In the genomic region with DNA sequence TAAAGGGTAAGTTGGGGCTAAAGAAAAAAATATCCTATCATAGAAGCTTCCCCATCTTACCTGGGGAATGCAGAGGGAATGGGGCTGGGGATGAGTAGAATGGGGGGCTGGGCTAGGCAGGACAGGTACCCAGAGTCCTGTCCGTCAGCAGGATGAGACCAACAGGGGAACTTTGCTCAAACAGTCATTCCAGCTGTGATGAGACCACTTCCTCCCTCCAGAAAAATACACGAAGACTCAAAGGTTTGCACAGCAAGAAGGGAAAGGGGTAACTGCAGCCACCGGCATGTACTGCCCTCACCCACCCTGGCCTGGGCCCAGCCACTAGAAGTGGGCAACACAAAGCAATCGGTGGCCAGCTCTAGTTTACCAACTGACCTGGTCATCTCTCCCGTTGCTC, we compare ENCODE assay signal across 17 cellular contexts. TPM values are rescaled to one million over a fixed set of nuclear protein-coding genes. Genes with fewer than 3 reads are reported as not detected.
DNase-seq lines count a peak whose midpoint lies in the region; ATAC-seq lines count a peak whose summit lies in the region.
"Had no signal": no experiment of that assay in that cellular context is flagged by ENCODE, and none has a peak within 500 bp of the region (broad histone marks: within the 10 kb centered on the region; RNA-seq: fewer than 3 reads in every experiment).

No MANE protein-coding gene starts in this region.

- H3K27me3 Mint-ChIP-seq in CD4-positive, alpha-beta memory T cell, result no peaks in the 10 kb centered on the region
- no peaks in the 10 kb centered on the region for H3K27me3 Mint-ChIP-seq in activated naive CD8-positive, alpha-beta T cell treated with anti-CD3 and anti-CD28 coated beads for 36 hours
- no peaks in the 10 kb centered on the region for H3K27me3 Mint-ChIP-seq in natural killer cell treated with Interleukin-12 subunit alpha and Interleukin-12 subunit beta and Interleukin-15 and Interleukin-18, amount 100 ng/mL, for 72 hours

- H3K36me3 ChIP-seq in BLaER1, result peaks cover 83% of the 10 kb centered on the region
- peaks cover 63% of the 10 kb centered on the region for H3K36me3 ChIP-seq in CD4-positive, alpha-beta memory T cell (ENCODE audit: insufficient read depth, low read length)
- H3K36me3 ChIP-seq: MG63, SJCRH30 had no signal

- intact Hi-C loops in CD4-positive, alpha-beta memory T cell (cut with micrococcal nuclease), result no loop called here

- no peak overlapping the region for H3K4me3 ChIP-seq in BLaER1
- no peak overlapping the region for H3K4me3 ChIP-seq in CD4-positive, alpha-beta memory T cell (ENCODE audit: low read length in 2 of 2)
- H3K4me3 ChIP-seq: lower lobe of right lung, MG63, SJCRH30, testis had no signal

- H3K9ac ChIP-seq in BLaER1, result no peak overlapping the region

- no peaks in the 10 kb centered on the region for H3K27me3 ChIP-seq in BLaER1
- no peaks in the 10 kb centered on the region for H3K27me3 ChIP-seq in CD4-positive, alpha-beta memory T cell (ENCODE audit: insufficient read depth, low read length)
- H3K27me3 ChIP-seq: MG63, SJCRH30, testis had no signal

- H3K4me1 ChIP-seq in BLaER1, result peaks cover 66% of the 10 kb centered on the region
- H3K4me1 ChIP-seq in CD4-positive, alpha-beta memory T cell (ENCODE audit: insufficient read depth, low read length), result peaks cover 59% of the 10 kb centered on the region

- H3K27ac ChIP-seq in BLaER1, result peak overlapping the region; percentile 55
- H3K27ac ChIP-seq in CD4-positive, alpha-beta memory T cell (ENCODE audit: low read depth, low read length), result no peak overlapping the region
- H3K27ac ChIP-seq: testis had no signal

- ATAC-seq in natural killer cell treated with Interleukin-12 subunit alpha and Interleukin-12 subunit beta and Interleukin-15 and Interleukin-18, amount 100 ng/mL, for 72 hours, result peak; percentile 11 to 51
- no peak for ATAC-seq in HG02610 (IDR thresholded peaks at IDR 0.05; ENCODE audit: unreplicated experiment)
- ATAC-seq: HCT116, lower lobe of right lung had no signal

- peak overlapping the region in 2 of 8 donors; percentile 34 to 53 for H3K4me3 Mint-ChIP-seq in CD4-positive, alpha-beta memory T cell
- H3K4me3 Mint-ChIP-seq in activated naive CD8-positive, alpha-beta T cell treated with anti-CD3 and anti-CD28 coated beads for 36 hours, result no peak overlapping the region
- H3K4me3 Mint-ChIP-seq in natural killer cell treated with Interleukin-12 subunit alpha and Interleukin-12 subunit beta and Interleukin-15 and Interleukin-18, amount 100 ng/mL, for 72 hours, result peak overlapping the region; percentile 21

- H3K4me1 Mint-ChIP-seq in CD4-positive, alpha-beta memory T cell, result peaks cover 44 to 78% (median 55%) of the 10 kb centered on the region in 4 donors
- H3K4me1 Mint-ChIP-seq in activated naive CD8-positive, alpha-beta T cell treated with anti-CD3 and anti-CD28 coated beads for 36 hours, result peaks cover 50% of the 10 kb centered on the region
- H3K4me1 Mint-ChIP-seq in natural killer cell treated with Interleukin-12 subunit alpha and Interleukin-12 subunit beta and Interleukin-15 and Interleukin-18, amount 100 ng/mL, for 72 hours (ENCODE audit: low read depth in 2 of 2), result peaks cover 40 to 58% of the 10 kb centered on the region in 2 donors

- H4K20me1 ChIP-seq in BLaER1, result peaks cover 33% of the 10 kb centered on the region

- peak overlapping the region; percentile 29 for H3K4me2 ChIP-seq in BLaER1

- peaks cover 0 to 2% (median 0%) of the 10 kb centered on the region in 8 donors for H3K9me3 Mint-ChIP-seq in CD4-positive, alpha-beta memory T cell
- peaks cover 3% of the 10 kb centered on the region for H3K9me3 Mint-ChIP-seq in activated naive CD8-positive, alpha-beta T cell treated with anti-CD3 and anti-CD28 coated beads for 36 hours
- peaks cover 4% of the 10 kb centered on the region for H3K9me3 Mint-ChIP-seq in natural killer cell treated with Interleukin-12 subunit alpha and Interleukin-12 subunit beta and Interleukin-15 and Interleukin-18, amount 100 ng/mL, for 72 hours

- CTCF ChIA-PET in CD4-positive, alpha-beta memory T cell (lab: Charles Lee; ENCODE audit: partially characterized antibody), result interaction anchor here (2.7 kb wide), 1 partner anchor 20 kb away, joined by 10 read pairs; no protein-coding TSS in a partner anchor

- H3K27ac Mint-ChIP-seq in CD4-positive, alpha-beta memory T cell, result peak overlapping the region in 6 of 7 donors; percentile 53 to 83 (median 73)
- H3K27ac Mint-ChIP-seq in activated naive CD8-positive, alpha-beta T cell treated with anti-CD3 and anti-CD28 coated beads for 36 hours, result peak overlapping the region; percentile 17
- H3K27ac Mint-ChIP-seq in natural killer cell treated with Interleukin-12 subunit alpha and Interleukin-12 subunit beta and Interleukin-15 and Interleukin-18, amount 100 ng/mL, for 72 hours, result peak overlapping the region; percentile 63 to 90

- POLR2A ChIA-PET in CD4-positive, alpha-beta memory T cell (lab: Charles Lee; ENCODE audit: partially characterized antibody), result interaction anchor here (0.9 to 4.8 kb wide), 3 partner anchors 11 to 35 kb away, joined by 4 to 38 read pairs (median 10); partner anchors contain the start of gene FAM117A

- H3K9me3 ChIP-seq in BLaER1, result peaks cover 17% of the 10 kb centered on the region
- H3K9me3 ChIP-seq in CD4-positive, alpha-beta memory T cell (ENCODE audit: control insufficient read depth in 1 of 2, low read length in 2 of 2), result no peaks in the 10 kb centered on the region
- H3K9me3 ChIP-seq: lower lobe of right lung, MG63, SJCRH30, testis had no signal

- peaks cover 51 to 77% of the 10 kb centered on the region in 2 donors for H3K36me3 Mint-ChIP-seq in CD4-positive, alpha-beta memory T cell
- H3K36me3 Mint-ChIP-seq in activated naive CD8-positive, alpha-beta T cell treated with anti-CD3 and anti-CD28 coated beads for 36 hours, result peaks cover 25% of the 10 kb centered on the region
- H3K36me3 Mint-ChIP-seq in natural killer cell treated with Interleukin-12 subunit alpha and Interleukin-12 subunit beta and Interleukin-15 and Interleukin-18, amount 100 ng/mL, for 72 hours, result peaks cover 13% of the 10 kb centered on the region

- DNase-seq in CD4-positive, alpha-beta memory T cell, result no peak
- DNase-seq in activated naive CD8-positive, alpha-beta T cell treated with anti-CD3 and anti-CD28 coated beads for 36 hours, result no peak
- peak; percentile 23 for DNase-seq in natural killer cell treated with Interleukin-12 subunit alpha and Interleukin-12 subunit beta and Interleukin-15 and Interleukin-18, amount 100 ng/mL, for 72 hours (ENCODE audit: low spot score)
- no peak for DNase-seq in SKM-1 (lab: John Stamatoyannopoulos, UW; ENCODE audit: unreplicated experiment)
- DNase-seq in NCI-H187 (lab: John Stamatoyannopoulos, UW), result no peak
- DNase-seq: AML-193, anterior cingulate cortex, DMS53, foreskin melanocyte, lower lobe of right lung, NCI-H2029, SJCRH30, testis had no signal

RNA-seq across cellular contexts. Expression of gene SLC35B1, which starts 20.7 kb away (rescaled TPM):
- total RNA-seq in CD4-positive, alpha-beta memory T cell, result 10 to 100 TPM; 48.4 to 52.1 TPM
- polyA plus RNA-seq in CD4-positive, alpha-beta memory T cell, result 10 to 100 TPM; 30.8 to 38.9 TPM
- 10 to 100 TPM; 58.6 to 63.8 TPM for total RNA-seq in activated naive CD8-positive, alpha-beta T cell treated with anti-CD3 and anti-CD28 coated beads for 36 hours
- total RNA-seq in natural killer cell treated with Interleukin-12 subunit alpha and Interleukin-12 subunit beta and Interleukin-15 and Interleukin-18, amount 100 ng/mL, for 72 hours, result 100 to 1,000 TPM in 1 of 2 donors, 10 to 100 TPM in 1; 90.9 to 115 TPM

RNA-seq across cellular contexts. Expression of gene FAM117A, which starts 35.5 kb away (rescaled TPM):
- total RNA-seq in CD4-positive, alpha-beta memory T cell, result 100 to 1,000 TPM in 1 of 2 experiments, 10 to 100 TPM in 1; 95.1 to 102 TPM
- polyA plus RNA-seq in CD4-positive, alpha-beta memory T cell, result 10 to 100 TPM; 61.2 to 73.4 TPM
- 10 to 100 TPM; 16.2 to 16.4 TPM for total RNA-seq in activated naive CD8-positive, alpha-beta T cell treated with anti-CD3 and anti-CD28 coated beads for 36 hours
- total RNA-seq in natural killer cell treated with Interleukin-12 subunit alpha and Interleukin-12 subunit beta and Interleukin-15 and Interleukin-18, amount 100 ng/mL, for 72 hours, result 10 to 100 TPM; 22.4 to 36.4 TPM

RNA-seq across cellular contexts. Expression of gene SPOP, which starts 50.5 kb away (rescaled TPM):
- 10 to 100 TPM; 83.1 to 86.1 TPM for total RNA-seq in CD4-positive, alpha-beta memory T cell
- 100 to 1,000 TPM; 111 to 126 TPM for polyA plus RNA-seq in CD4-positive, alpha-beta memory T cell
- total RNA-seq in activated naive CD8-positive, alpha-beta T cell treated with anti-CD3 and anti-CD28 coated beads for 36 hours, result 10 to 100 TPM; 56.6 to 57.7 TPM
- 10 to 100 TPM; 59.3 to 87.7 TPM for total RNA-seq in natural killer cell treated with Interleukin-12 subunit alpha and Interleukin-12 subunit beta and Interleukin-15 and Interleukin-18, amount 100 ng/mL, for 72 hours

Comparison
In these comparisons a context has a peak if more than half of its experiments do, and no peak if none do; other contexts are left out.
1. H3K27ac Mint-ChIP-seq: peak in every context shown above with its lines; median percentile 76 in natural killer cell treated with Interleukin-12 subunit alpha and Interleukin-12 subunit beta and Interleukin-15 and Interleukin-18, amount 100 ng/mL, for 72 hours; 73 in CD4-positive, alpha-beta memory T cell; 17 in activated naive CD8-positive, alpha-beta T cell treated with anti-CD3 and anti-CD28 coated beads for 36 hours.